Comparison of ENCODE assay signal across 24 cellular contexts in the genomic region with DNA sequence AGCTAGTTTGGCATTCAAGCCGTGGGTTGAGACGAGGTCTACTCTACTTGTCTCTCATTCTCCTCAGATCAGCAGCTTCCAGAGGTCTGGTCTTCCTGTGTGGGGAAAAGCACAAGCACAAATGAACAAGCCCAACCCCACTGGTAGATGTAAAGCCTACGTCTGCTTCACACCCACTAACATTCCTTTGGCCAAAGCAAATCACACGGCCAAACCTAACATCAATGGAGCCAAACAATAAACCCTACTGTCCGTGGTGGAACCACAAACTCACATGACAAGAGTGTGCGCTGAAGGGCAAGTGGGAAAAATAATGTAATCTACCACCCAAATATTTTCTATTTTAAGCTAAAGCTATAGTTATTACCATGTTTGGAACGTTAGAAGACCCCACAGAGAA.
"Had no signal": no experiment of that assay in that cellular context is flagged by ENCODE, and none has a peak within 500 bp of the region (broad histone marks: within the 10 kb centered on the region; RNA-seq: fewer than 3 reads in every experiment).

No MANE protein-coding gene starts in this region.

- H3K27ac Mint-ChIP-seq: activated CD4-positive, alpha-beta memory T cell treated with anti-CD3 and anti-CD28 coated beads for 36 hours; activated CD4-positive, alpha-beta T cell treated with anti-CD3 and anti-CD28 coated beads, Interleukin-2, amount 10 ng/mL, durations not matched to agents 7 days and 5 days; activated naive CD4-positive, alpha-beta T cell treated with anti-CD3 and anti-CD28 coated beads, Interleukin-2, amount 50 U/mL, for 72 hours; activated naive CD8-positive, alpha-beta T cell treated with anti-CD3 and anti-CD28 coated beads, Interleukin-2, amount 50 U/mL, for 24 hours; T-helper 17 cell had no signal

- H3K4me3 Mint-ChIP-seq: activated CD4-positive, alpha-beta memory T cell treated with anti-CD3 and anti-CD28 coated beads for 36 hours; activated CD4-positive, alpha-beta T cell treated with anti-CD3 and anti-CD28 coated beads, Interleukin-2, amount 10 ng/mL, durations not matched to agents 7 days and 5 days; activated naive CD8-positive, alpha-beta T cell treated with anti-CD3 and anti-CD28 coated beads, Interleukin-2, amount 50 U/mL, for 24 hours; activated T-cell treated with anti-CD3 and anti-CD28 coated beads, Interleukin-2, amount 50 U/mL, for 4 hours; T-helper 17 cell had no signal

- H3K27me3 ChIP-seq: brain microvascular endothelial cell, Peyer's patch, SJSA1 had no signal

- H3K9me3 ChIP-seq: Peyer's patch, SJSA1 had no signal

- DNase-seq: activated CD4-positive, alpha-beta memory T cell treated with anti-CD3 and anti-CD28 coated beads for 36 hours; activated CD4-positive, alpha-beta T cell treated with anti-CD3 and anti-CD28 coated beads, Interleukin-2, amount 10 ng/mL, durations not matched to agents 7 days and 5 days; activated CD4-positive, CD25-positive, alpha-beta regulatory T cell; activated CD8-positive, alpha-beta memory T cell treated with anti-CD3 and anti-CD28 coated beads for 24 hours; activated effector memory CD4-positive, alpha-beta T cell treated with anti-CD3 and anti-CD28 coated beads, Interleukin-2, amount 50 U/mL, for 16 hours; activated naive CD4-positive, alpha-beta T cell treated with Interleukin-2 at 50 U/mL for 16 hours; activated naive CD8-positive, alpha-beta T cell treated with anti-CD3 and anti-CD28 coated beads, Interleukin-2, amount 50 U/mL, for 24 hours; activated T-cell treated with anti-CD3 and anti-CD28 coated beads, Interleukin-2, amount 50 U/mL, for 4 hours; amniotic stem cell; brain microvascular endothelial cell; cerebellar nuclear complex; NCI-H1105 treated with DMSO at 0.1 percent for 48 hours; NCI-H1436 treated with DMSO at 0.1 percent for 48 hours; NCI-H187; NCI-H2081; NCI-H446; NCI-H524; Peyer's patch; SHP77; T-helper 17 cell; T-helper 9 cell had no signal

- H3K4me1 ChIP-seq: Peyer's patch, SJSA1 had no signal

- H3K4me1 Mint-ChIP-seq: activated CD4-positive, alpha-beta T cell treated with anti-CD3 and anti-CD28 coated beads, Interleukin-2, amount 10 ng/mL, durations not matched to agents 7 days and 5 days; activated naive CD8-positive, alpha-beta T cell treated with anti-CD3 and anti-CD28 coated beads, Interleukin-2, amount 50 U/mL, for 24 hours; T-helper 17 cell had no signal

- H3K4me3 ChIP-seq: Peyer's patch, SJSA1 had no signal

- FAIRE-seq: TTC549 had no signal

- H3K36me3 ChIP-seq: brain microvascular endothelial cell, Peyer's patch, SJSA1 had no signal

- H3K27me3 Mint-ChIP-seq: activated CD4-positive, alpha-beta memory T cell treated with anti-CD3 and anti-CD28 coated beads for 36 hours; activated CD4-positive, alpha-beta T cell treated with anti-CD3 and anti-CD28 coated beads, Interleukin-2, amount 10 ng/mL, durations not matched to agents 7 days and 5 days had no signal

- H3K9me3 Mint-ChIP-seq: activated CD4-positive, alpha-beta T cell treated with anti-CD3 and anti-CD28 coated beads, Interleukin-2, amount 10 ng/mL, durations not matched to agents 7 days and 5 days; activated naive CD8-positive, alpha-beta T cell treated with anti-CD3 and anti-CD28 coated beads, Interleukin-2, amount 50 U/mL, for 24 hours had no signal

- H3K36me3 Mint-ChIP-seq: activated CD4-positive, alpha-beta memory T cell treated with anti-CD3 and anti-CD28 coated beads for 36 hours; activated naive CD4-positive, alpha-beta T cell treated with anti-CD3 and anti-CD28 coated beads, Interleukin-2, amount 50 U/mL, for 72 hours had no signal

- ATAC-seq: activated naive CD4-positive, alpha-beta T cell treated with anti-CD3 and anti-CD28 coated beads, Interleukin-2, amount 50 U/mL, for 72 hours; activated naive CD8-positive, alpha-beta T cell treated with anti-CD3 and anti-CD28 coated beads, Interleukin-2, amount 50 U/mL, for 24 hours; activated T-cell treated with anti-CD3 and anti-CD28 coated beads, Interleukin-2, amount 50 U/mL, for 4 hours; T-helper 17 cell had no signal

- H3K27ac ChIP-seq: brain microvascular endothelial cell, Peyer's patch, SJSA1 had no signal
